11 cellular contexts compared by ENCODE assay signal in genomic region chr9:130058154-130058553, GRCh38. TPM values are rescaled to one million over a fixed set of nuclear protein-coding genes. Genes with fewer than 3 reads are reported as not detected.
DNase-seq lines count a peak whose midpoint lies in the region; ATAC-seq and TF ChIP-seq lines count a peak whose summit lies in the region.
"Had no signal": no experiment of that assay in that cellular context is flagged by ENCODE, and none has a peak within 500 bp of the region (broad histone marks: within the 10 kb centered on the region; RNA-seq: fewer than 3 reads in every experiment).

No MANE protein-coding gene starts in this region.

- DNase-seq in AG09309 (ENCODE audit: low read depth) (no peak), GM12865 (ENCODE audit: low read depth) (no peak), RWPE2 (ENCODE audit: low spot score) (no peak), hepatic stellate cell (ENCODE audit: low spot score) (peak; percentile 45), germinal center (ENCODE audit: low spot score) (no peak), cerebellar nuclear complex (lab: John Stamatoyannopoulos, UW) (no peak), left lung (no peak)
- DNase-seq: stimulated activated CD4-positive, alpha-beta T cell treated with anti-CD3 and anti-CD28 coated beads, Interleukin-4, amount 100 ng/mL, for 4 hours; upper lobe of left lung had no signal

- intact Hi-C loops in left lung (cut with DNase I) = no loop called here

- H3K9me3 ChIP-seq in RWPE2 (ENCODE audit: severe bottlenecking) (no peaks in the 10 kb centered on the region), left lung (no peaks in the 10 kb centered on the region)
- H3K9me3 ChIP-seq: upper lobe of left lung had no signal

- H3K27me3 ChIP-seq in RWPE2 (ENCODE audit: insufficient read depth, poor library complexity, severe bottlenecking) = no peaks in the 10 kb centered on the region
- H3K27me3 ChIP-seq in left lung = no peaks in the 10 kb centered on the region
- H3K27me3 ChIP-seq: hepatocyte, upper lobe of left lung had no signal

- H3K36me3 ChIP-seq in RWPE2 (ENCODE audit: low read depth) (peaks cover 9% of the 10 kb centered on the region), left lung (peaks cover 0 to 13% of the 10 kb centered on the region in 2 donors)

- H3K27ac ChIP-seq in RWPE2 (ENCODE audit: poor library complexity, severe bottlenecking) (no peak overlapping the region), left lung (no peak overlapping the region)
- H3K27ac ChIP-seq: hepatocyte, upper lobe of left lung had no signal

- peak; percentile 27 for TF ChIP-seq CTCF in AG09309 (IDR thresholded peaks at IDR 0.05; ENCODE audit: control insufficient read depth, insufficient read depth, low read depth, low read length, missing control alignments)
- peak; percentile 18 for TF ChIP-seq CTCF in GM12865 (IDR thresholded peaks at IDR 0.05; ENCODE audit: insufficient read depth, low read depth, low read length, missing control alignments)
- TF ChIP-seq CTCF in RWPE2 (IDR thresholded peaks at IDR 0.05; ENCODE audit: poor library complexity, severe bottlenecking) = peak; percentile 16
- no peak for TF ChIP-seq CTCF in left lung (IDR thresholded peaks at IDR 0.05)

- H3K4me3 ChIP-seq in AG09309 (ENCODE audit: control insufficient read depth, low read depth, low read length) = no peak overlapping the region
- H3K4me3 ChIP-seq in GM12865 (ENCODE audit: low read depth, low read length) = no peak overlapping the region
- no peak overlapping the region for H3K4me3 ChIP-seq in RWPE2 (ENCODE audit: severe bottlenecking)
- no peak overlapping the region for H3K4me3 ChIP-seq in left lung
- H3K4me3 ChIP-seq: hepatocyte, upper lobe of left lung had no signal

- H3K4me1 ChIP-seq in RWPE2 (ENCODE audit: insufficient read depth, poor library complexity, severe bottlenecking) (no peaks in the 10 kb centered on the region), left lung (peaks cover 4 to 37% of the 10 kb centered on the region in 2 donors)

- ATAC-seq in RWPE2 (ENCODE audit: low read depth) = no peak
- ATAC-seq in GM18498 (IDR thresholded peaks at IDR 0.05; ENCODE audit: unreplicated experiment) = no peak
- no peak for ATAC-seq in left lung

RNA-seq across cellular contexts. Expression of gene GPR107, which starts 4.4 kb away (rescaled TPM):
- total RNA-seq in left lung = 10 to 100 TPM; 43.0 to 52.4 TPM

RNA-seq across cellular contexts. Expression of gene FNBP1, which starts 15.2 kb away (rescaled TPM):
- 10 to 100 TPM; 30.4 to 51.8 TPM for total RNA-seq in left lung

Comparison
In these comparisons a context has a peak if more than half of its experiments do, and no peak if none do; other contexts are left out.
1. CTCF ChIP-seq: peak in AG09309 (single experiment), GM12865 (single experiment) and RWPE2 (single experiment); none in left lung (0 of 2).